ENCODE assay signal across 17 cellular contexts in genomic region chr2:66270247-66270646, GRCh38.
"Had no signal": no experiment of that assay in that cellular context is flagged by ENCODE, and none has a peak within 500 bp of the region (broad histone marks: within the 10 kb centered on the region; RNA-seq: fewer than 3 reads in every experiment).

No MANE protein-coding gene starts in this region.

- DNase-seq: activated CD4-positive, alpha-beta T cell treated with anti-CD3 and anti-CD28 coated beads for 1 hour; activated CD4-positive, alpha-beta T cell treated with anti-CD3 and anti-CD28 coated beads, Interleukin-2, amount 50 U/mL, for 4 hours; activated naive CD4-positive, alpha-beta T cell treated with anti-CD3 and anti-CD28 coated beads, Interleukin-2, amount 10 ng/mL, durations not matched to agents 7 days and 5 days; islet precursor cell; left lung; naive thymus-derived CD8-positive, alpha-beta T cell; right cardiac atrium; stimulated activated CD4-positive, alpha-beta T cell treated with anti-CD3 and anti-CD28 coated beads, Interleukin-15, amount 100 ng/mL, for 24 hours; stimulated activated CD4-positive, alpha-beta T cell treated with anti-CD3 and anti-CD28 coated beads, Interleukin-4, amount 100 ng/mL, for 24 hours; stimulated activated naive CD4-positive, alpha-beta T cell; substantia nigra; T-cell had no signal

- H3K9me3 ChIP-seq: ascending aorta, left lung, prostate gland, tibial nerve had no signal

- H3K4me3 ChIP-seq: ascending aorta, left lung, prostate gland, skin epidermis, tibial nerve had no signal

- H3K9me3 Mint-ChIP-seq: activated naive CD4-positive, alpha-beta T cell treated with anti-CD3 and anti-CD28 coated beads, Interleukin-2, amount 10 ng/mL, durations not matched to agents 7 days and 5 days; activated T-helper 2 cell treated with anti-CD3 and anti-CD28 coated beads, Interferon-gamma antibody, Interleukin-2, Interleukin-4, amounts not matched to agents 10 μg/mL and 5 μg/mL and 100 μg/mL, durations not matched to agents 14 hours and 24 hours and 36 hours; T-cell had no signal

- H3K27me3 Mint-ChIP-seq: activated naive CD4-positive, alpha-beta T cell treated with anti-CD3 and anti-CD28 coated beads, Interleukin-2, amount 10 ng/mL, durations not matched to agents 7 days and 5 days; T-cell had no signal

- H3K4me1 Mint-ChIP-seq: activated naive CD4-positive, alpha-beta T cell treated with anti-CD3 and anti-CD28 coated beads, Interleukin-2, amount 10 ng/mL, durations not matched to agents 7 days and 5 days; naive thymus-derived CD8-positive, alpha-beta T cell; T-cell had no signal

- H3K36me3 Mint-ChIP-seq: activated naive CD4-positive, alpha-beta T cell treated with anti-CD3 and anti-CD28 coated beads, Interleukin-2, amount 10 ng/mL, durations not matched to agents 7 days and 5 days; naive thymus-derived CD8-positive, alpha-beta T cell; T-cell had no signal

- H3K27ac ChIP-seq: ascending aorta, left lung, prostate gland, skin epidermis, tibial nerve had no signal

- H3K4me1 ChIP-seq: ascending aorta, left lung, prostate gland, tibial nerve had no signal

- H3K27ac Mint-ChIP-seq: activated naive CD4-positive, alpha-beta T cell treated with anti-CD3 and anti-CD28 coated beads, Interleukin-2, amount 10 ng/mL, durations not matched to agents 7 days and 5 days; activated T-helper 2 cell treated with anti-CD3 and anti-CD28 coated beads, Interferon-gamma antibody, Interleukin-2, Interleukin-4, amounts not matched to agents 10 μg/mL and 5 μg/mL and 100 μg/mL, durations not matched to agents 14 hours and 24 hours and 36 hours; naive thymus-derived CD8-positive, alpha-beta T cell; T-cell had no signal

- ATAC-seq: left lung; naive thymus-derived CD8-positive, alpha-beta T cell; right cardiac atrium; T-cell had no signal

- H3K36me3 ChIP-seq: ascending aorta, left lung, prostate gland, tibial nerve had no signal

- H3K27me3 ChIP-seq: ascending aorta, left lung, tibial nerve had no signal

- H3K4me3 Mint-ChIP-seq: activated naive CD4-positive, alpha-beta T cell treated with anti-CD3 and anti-CD28 coated beads, Interleukin-2, amount 10 ng/mL, durations not matched to agents 7 days and 5 days; naive thymus-derived CD8-positive, alpha-beta T cell; T-cell had no signal
